1 cellular context compared by ENCODE assay signal in genomic region chr6:136435096-136435495, GRCh38.
TF ChIP-seq lines count a peak whose summit lies in the region.

No MANE protein-coding gene starts in this region.

TF ChIP-seq in SK-N-SH, 30 proteins besides CTCF, POLR2A, EP300 and RAD21 (continued from another document):
- TF ChIP-seq REST (IDR thresholded peaks at IDR 0.05; ENCODE audit: low read depth, low read length) = no peak
- no peak for TF ChIP-seq FOXJ3 (CRISPR knock-in tag; IDR thresholded peaks at IDR 0.05)
- TF ChIP-seq USF2 (IDR thresholded peaks at IDR 0.05; ENCODE audit: borderline replicate concordance, low read depth, low read length) = no peak
- TF ChIP-seq YY1 (IDR thresholded peaks at IDR 0.05; ENCODE audit: low read depth) = no peak
- no peak for TF ChIP-seq SIN3A (IDR thresholded peaks at IDR 0.05; ENCODE audit: borderline replicate concordance, low read depth, low read length)
- TF ChIP-seq TAF1 (IDR thresholded peaks at IDR 0.05; ENCODE audit: borderline replicate concordance, low read depth, low read length) = no peak
